7 cellular contexts compared by ENCODE assay signal in genomic region chr1:43014579-43014978, GRCh38. TPM values are rescaled to one million over a fixed set of nuclear protein-coding genes. Genes with fewer than 3 reads are reported as not detected.
DNase-seq lines count a peak whose midpoint lies in the region; ATAC-seq and TF ChIP-seq lines count a peak whose summit lies in the region.
"Not testable (repeated sequence)": the region's sequence is repeated elsewhere in the genome, so short reads cannot be mapped to it uniquely, and the experiment has no call there.

No MANE protein-coding gene starts in this region.

- H2AFZ ChIP-seq in mammary epithelial cell (ENCODE audit: low read depth, low read length), result peak overlapping the region; percentile 66
- H2AFZ ChIP-seq in neural progenitor cell (replicated peaks), result not testable (repeated sequence)

- not testable (repeated sequence) for H3K4me2 ChIP-seq in mammary epithelial cell (ENCODE audit: insufficient read depth, low read depth, low read length); neural progenitor cell

- H3K9me3 Mint-ChIP-seq in neural progenitor cell, result peaks cover 34% of the 10 kb centered on the region

- dilution Hi-C loops in mammary epithelial cell (cut with HindIII; ENCODE audit: low sequenced_read_pairs), result not testable (repeated sequence)

- H3K27me3 Mint-ChIP-seq in neural progenitor cell (ENCODE audit: insufficient read depth, low read depth), result peaks cover 18% of the 10 kb centered on the region

- H3K79me2 ChIP-seq in mammary epithelial cell (ENCODE audit: insufficient read depth, low read length); neural progenitor cell (ENCODE audit: low read depth): not testable (repeated sequence)

- not testable (repeated sequence) for H3K9ac ChIP-seq in mammary epithelial cell (ENCODE audit: insufficient read depth, low read length); neural progenitor cell

- POLR2A ChIA-PET in RWPE1 (lab: Yijun Ruan, JAX; ENCODE audit: low non-redundant PET), result not testable (repeated sequence)

- not testable (repeated sequence) for H3K36me3 ChIP-seq in WERI-Rb-1; mammary epithelial cell (ENCODE audit: insufficient read depth, low read length); esophagus squamous epithelium; neural progenitor cell

- not testable (repeated sequence) for TF ChIP-seq CTCF in RWPE1 (conservative IDR thresholded peaks at IDR 0.05; ENCODE audit: low read depth); WERI-Rb-1 (IDR thresholded peaks at IDR 0.05; ENCODE audit: low read depth, low read length); mammary epithelial cell (conservative IDR thresholded peaks at IDR 0.05 in 1 of 2, IDR thresholded peaks at IDR 0.05 in 1 of 2; ENCODE audit: extremely low read depth in 1 of 2, insufficient read depth in 1 of 2, low read depth in 1 of 2, low read length in 2 of 2); esophagus squamous epithelium (IDR thresholded peaks at IDR 0.05); foreskin keratinocyte (conservative IDR thresholded peaks at IDR 0.05); neural progenitor cell (IDR thresholded peaks at IDR 0.05)

- peaks cover 20% of the 10 kb centered on the region for H3K4me1 ChIP-seq in mammary epithelial cell (ENCODE audit: insufficient read depth, low read length)
- peaks cover 8 to 62% (median 13%) of the 10 kb centered on the region in 3 donors for H3K4me1 ChIP-seq in esophagus squamous epithelium
- H3K4me1 ChIP-seq in foreskin keratinocyte, result peaks cover 16% of the 10 kb centered on the region
- H3K4me1 ChIP-seq in neural progenitor cell, result not testable (repeated sequence)

- DNase-seq in RWPE1 (ENCODE audit: low spot score); mammary epithelial cell; esophagus squamous epithelium (lab: John Stamatoyannopoulos, UW); foreskin keratinocyte; neural progenitor cell (ENCODE audit: low spot score): not testable (repeated sequence)
- DNase-seq in WERI-Rb-1, result peak; percentile 44

- not testable (repeated sequence) for ATAC-seq in foreskin keratinocyte

- H3K27ac Mint-ChIP-seq in neural progenitor cell, result peak overlapping the region; percentile 89

- H3K4me3 Mint-ChIP-seq in neural progenitor cell, result not testable (repeated sequence)

- H3K9me3 ChIP-seq in WERI-Rb-1 (ENCODE audit: severe bottlenecking); mammary epithelial cell (replicated peaks; ENCODE audit: insufficient read depth, low read length); esophagus squamous epithelium; neural progenitor cell (ENCODE audit: low read depth): not testable (repeated sequence)

- not testable (repeated sequence) for BruUV-seq in mammary epithelial cell (replicated peaks; lab: Mats Ljungman, UMichigan)

- not testable (repeated sequence) for H4K20me1 ChIP-seq in mammary epithelial cell (ENCODE audit: insufficient read depth, low read length); neural progenitor cell (ENCODE audit: low read depth)

- TF ChIP-seq POLR2A in esophagus squamous epithelium (IDR thresholded peaks at IDR 0.05), result not testable (repeated sequence)

- in situ Hi-C loops in mammary epithelial cell (cut with MboI; ENCODE audit: low sequenced_read_pairs in 2 of 2), result not testable (repeated sequence)

- not testable (repeated sequence) for H3K4me3 ChIP-seq in WERI-Rb-1 (ENCODE audit: low read depth, low read length); mammary epithelial cell (replicated peaks in 1 of 3; ENCODE audit: insufficient read depth in 1 of 3, low read depth in 2 of 3, low read length in 3 of 3); esophagus squamous epithelium; neural progenitor cell; skin epidermis

- not testable (repeated sequence) for H3K27me3 ChIP-seq in WERI-Rb-1 (ENCODE audit: insufficient read depth, low read depth, severe bottlenecking); mammary epithelial cell (ENCODE audit: insufficient read depth, low read length); esophagus squamous epithelium; foreskin keratinocyte; neural progenitor cell

- intact Hi-C loops in mammary epithelial cell (cut with micrococcal nuclease); esophagus squamous epithelium (cut with DNase I): not testable (repeated sequence)

- H3K4me1 Mint-ChIP-seq in neural progenitor cell, result peaks cover 41% of the 10 kb centered on the region

- CTCF ChIA-PET in RWPE1 (lab: Yijun Ruan, JAX); mammary epithelial cell (lab: Charles Lee; ENCODE audit: low non-redundant PET): not testable (repeated sequence)

- 90% methylated on average over 10 of the region's 10 CpGs for WGBS in mammary epithelial cell (ENCODE audit: low coverage, missing lambda C conversion rate)
- 60 to 89% methylated on average over 10 of the region's 10 CpGs for WGBS in esophagus squamous epithelium, 2 donors

- not testable (repeated sequence) for H3F3A ChIP-seq in neural progenitor cell (ENCODE audit: low read depth)

- peak overlapping the region; percentile 79 for H3K27ac ChIP-seq in RWPE1
- not testable (repeated sequence) for H3K27ac ChIP-seq in WERI-Rb-1, neural progenitor cell
- H3K27ac ChIP-seq in mammary epithelial cell (ENCODE audit: insufficient read depth, low read depth, low read length), result peak overlapping the region; percentile 59
- H3K27ac ChIP-seq in esophagus squamous epithelium, result peak overlapping the region; percentile 41 to 71 (median 68)
- H3K27ac ChIP-seq in foreskin keratinocyte, result peak overlapping the region; percentile 58
- H3K27ac ChIP-seq in skin epidermis, result peak overlapping the region in 12 of 21 experiments; percentile 20 to 69 (median 42)

- peaks cover 18% of the 10 kb centered on the region for H3K36me3 Mint-ChIP-seq in neural progenitor cell

RNA-seq across cellular contexts. Expression of gene SLC2A1, which starts 55.9 kb away (rescaled TPM):
- 100 to 1,000 TPM; 471 to 738 TPM for total RNA-seq in mammary epithelial cell
- 404 TPM for polyA plus RNA-seq in mammary epithelial cell
- polyA minus RNA-seq in mammary epithelial cell, result 456 TPM
- 100 to 1,000 TPM; 238 to 883 (median 448) TPM for total RNA-seq in esophagus squamous epithelium
- 204 and 209 TPM in 2 replicates for total RNA-seq in foreskin keratinocyte
- polyA plus RNA-seq in foreskin keratinocyte, result 178 and 182 TPM in 2 replicates
- total RNA-seq in neural progenitor cell (ENCODE audit: low replicate concordance), result 303 and 720 TPM in 2 replicates
